8 cellular contexts compared by ENCODE assay signal in genomic region chr2:27049422-27050280, GRCh38. TPM values are rescaled to one million over a fixed set of nuclear protein-coding genes. Genes with fewer than 3 reads are reported as not detected.
A peak's percentile ranks its signal among the peaks of the same experiment; 100 is the strongest.
DNase-seq lines count a peak whose midpoint lies in the region; ATAC-seq and TF ChIP-seq lines count a peak whose summit lies in the region.

No MANE protein-coding gene starts in this region.

- peaks cover 23 to 28% (median 26%) of the 10 kb centered on the region in 10 experiments for H3K4me1 ChIP-seq in BLaER1 treated with 17β-estradiol and CSF1 and Interleukin-3, amounts not matched to agents 10 nM and 100 nM
- peaks cover 12% of the 10 kb centered on the region for H3K4me1 ChIP-seq in osteoblast (ENCODE audit: insufficient read depth, low read length)
- H3K4me1 ChIP-seq in tibial nerve, result peaks cover 0 to 19% (median 11%) of the 10 kb centered on the region in 4 donors

- no peaks in the 10 kb centered on the region for H3K27me3 ChIP-seq in BLaER1 treated with 17β-estradiol and CSF1 and Interleukin-3, amounts not matched to agents 10 nM and 100 nM
- H3K27me3 ChIP-seq in osteoblast (ENCODE audit: insufficient read depth, low read length) (no peaks in the 10 kb centered on the region), tibial nerve (no peaks in the 10 kb centered on the region)

- 13 to 27% methylated on average over 19 to 38 of the region's 52 CpGs for WGBS in tibial nerve, 2 donors

- no peak for TF ChIP-seq POLR2A in tibial nerve (IDR thresholded peaks at IDR 0.05)

- DNase-seq in HuH-7 (ENCODE audit: low spot score) (peak; percentile 62), activated T-cell treated with anti-CD3 and anti-CD28 coated beads for 4 hours (peak; percentile 51), fibroblast of villous mesenchyme (ENCODE audit: low read depth) (no peak), osteoblast (ENCODE audit: insufficient read length, low spot score, missing footprints) (peak; percentile 30), tibial nerve (ENCODE audit: low spot score in 2 of 2) (peak in 1 of 2 donors; percentile 17), AML-193 (lab: John Stamatoyannopoulos, UW) (no peak)

- TF ChIP-seq CTCF in fibroblast of villous mesenchyme (IDR thresholded peaks at IDR 0.05; ENCODE audit: insufficient read depth, low read depth, low read length) (no peak), osteoblast (IDR thresholded peaks at IDR 0.05; ENCODE audit: extremely low read depth, low read depth, low read length) (no peak), tibial nerve (IDR thresholded peaks at IDR 0.05) (no peak)

- H3K9me3 ChIP-seq in BLaER1 treated with 17β-estradiol and CSF1 and Interleukin-3, amounts not matched to agents 10 nM and 100 nM (replicated peaks in 1 of 11), result no peaks in the 10 kb centered on the region
- H3K9me3 ChIP-seq in osteoblast (ENCODE audit: low read depth, low read length), result no peaks in the 10 kb centered on the region
- no peaks in the 10 kb centered on the region for H3K9me3 ChIP-seq in tibial nerve

- peaks cover 5 to 19% (median 14%) of the 10 kb centered on the region in 11 experiments; a peak in 21 of 22 replicates for H3K36me3 ChIP-seq in BLaER1 treated with 17β-estradiol and CSF1 and Interleukin-3, amounts not matched to agents 10 nM and 100 nM
- H3K36me3 ChIP-seq in osteoblast (ENCODE audit: insufficient read depth, low read length) (peaks cover 10% of the 10 kb centered on the region), tibial nerve (peaks cover 0 to 15% (median 0%) of the 10 kb centered on the region in 3 donors)

- peak overlapping the region; percentile 67 to 86 (median 81) for H3K9ac ChIP-seq in BLaER1 treated with 17β-estradiol and CSF1 and Interleukin-3, amounts not matched to agents 10 nM and 100 nM

- no peak for TF ChIP-seq EP300 in tibial nerve (IDR thresholded peaks at IDR 0.05)

- peaks cover 2% of the 10 kb centered on the region for H3K79me2 ChIP-seq in osteoblast (ENCODE audit: insufficient read depth, low read length)

- no peaks in the 10 kb centered on the region; a peak in 1 of 22 replicates for H4K20me1 ChIP-seq in BLaER1 treated with 17β-estradiol and CSF1 and Interleukin-3, amounts not matched to agents 10 nM and 100 nM
- H4K20me1 ChIP-seq in osteoblast (ENCODE audit: insufficient read depth, low read length), result peaks cover 3% of the 10 kb centered on the region

- peak overlapping the region; percentile 87 to 98 (median 97) for H3K4me2 ChIP-seq in BLaER1 treated with 17β-estradiol and CSF1 and Interleukin-3, amounts not matched to agents 10 nM and 100 nM
- H3K4me2 ChIP-seq in osteoblast (ENCODE audit: insufficient read depth, low read length), result peak overlapping the region; percentile 96

- peak; percentile 32 for ATAC-seq in GM19455 (IDR thresholded peaks at IDR 0.05; ENCODE audit: unreplicated experiment)

- peak overlapping the region; percentile 78 for H2AFZ ChIP-seq in osteoblast (ENCODE audit: low read length)

- peak overlapping the region; percentile 69 to 86 (median 76) for H3K4me3 ChIP-seq in BLaER1 treated with 17β-estradiol and CSF1 and Interleukin-3, amounts not matched to agents 10 nM and 100 nM
- peak overlapping the region; percentile 88 for H3K4me3 ChIP-seq in fibroblast of villous mesenchyme (ENCODE audit: low read depth, low read length)
- peak overlapping the region; percentile 89 for H3K4me3 ChIP-seq in osteoblast (ENCODE audit: insufficient read depth, low read length)
- peak overlapping the region; percentile 82 to 99 (median 94) for H3K4me3 ChIP-seq in tibial nerve

- peak overlapping the region in 10 of 11 experiments; percentile 5 to 87 (median 72); a peak in 20 of 22 replicates for H3K27ac ChIP-seq in BLaER1 treated with 17β-estradiol and CSF1 and Interleukin-3, amounts not matched to agents 10 nM and 100 nM
- peak overlapping the region; percentile 61 for H3K27ac ChIP-seq in osteoblast (ENCODE audit: low read depth, low read length)
- H3K27ac ChIP-seq in tibial nerve, result peak overlapping the region; percentile 83 to 98 (median 94)

RNA-seq across cellular contexts. Expression of gene AGBL5, which starts 1.8 kb away (rescaled TPM):
- 27.7 and 35.0 TPM in 2 replicates for total RNA-seq in fibroblast of villous mesenchyme
- total RNA-seq in osteoblast, result 24.6 and 26.8 TPM in 2 replicates
- 10 to 100 TPM; 12.1 to 14.4 (median 14.3) TPM for total RNA-seq in tibial nerve

RNA-seq across cellular contexts. Expression of gene TMEM214, which starts 16.9 kb away (rescaled TPM):
- total RNA-seq in fibroblast of villous mesenchyme (57.7 and 70.4 TPM in 2 replicates), osteoblast (50.3 and 50.7 TPM in 2 replicates), tibial nerve (10 to 100 TPM; 45.7 to 71.4 (median 53.4) TPM)

RNA-seq across cellular contexts. Expression of gene OST4, which starts 21.8 kb away (rescaled TPM):
- 239 and 282 TPM in 2 replicates for total RNA-seq in fibroblast of villous mesenchyme
- total RNA-seq in osteoblast, result 202 and 235 TPM in 2 replicates
- total RNA-seq in tibial nerve, result 100 to 1,000 TPM; 111 to 217 (median 166) TPM

RNA-seq across cellular contexts. Expression of gene EMILIN1, which starts 28.8 kb away (rescaled TPM):
- total RNA-seq in fibroblast of villous mesenchyme (144 and 160 TPM in 2 replicates), osteoblast (137 and 138 TPM in 2 replicates), tibial nerve (10 to 100 TPM; 56.6 to 95.1 (median 70.1) TPM)

RNA-seq across cellular contexts. Expression of gene KHK, which starts 36.9 kb away (rescaled TPM):
- total RNA-seq in fibroblast of villous mesenchyme, result 0.97 and 1.3 TPM in 2 replicates
- total RNA-seq in osteoblast, result 0.29 and 0.36 TPM in 2 replicates
- 10 to 100 TPM in 2 of 4 donors, 1 to 10 TPM in 2; 5.1 to 12.2 (median 9.1) TPM for total RNA-seq in tibial nerve

Comparison
In these comparisons a context has a peak if more than half of its experiments do, and no peak if none do; other contexts are left out.
1. DNase-seq: peak in HuH-7 (single experiment), activated T-cell treated with anti-CD3 and anti-CD28 coated beads for 4 hours (single experiment) and osteoblast (single experiment); none in fibroblast of villous mesenchyme (single experiment) and AML-193 (0 of 2).
2. Peak in every context shown above with its lines, with median percentiles within 50 percentile points of each other: H3K27ac ChIP-seq and H3K4me3 ChIP-seq.